Comparison of ENCODE assay signal across 20 cellular contexts in genomic region chr2:232481322-232482140, GRCh38. TPM values are rescaled to one million over a fixed set of nuclear protein-coding genes. Genes with fewer than 3 reads are reported as not detected.
A peak's percentile ranks its signal among the peaks of the same experiment; 100 is the strongest.
DNase-seq lines count a peak whose midpoint lies in the region; ATAC-seq and TF ChIP-seq lines count a peak whose summit lies in the region.
"Had no signal": no experiment of that assay in that cellular context is flagged by ENCODE, and none has a peak within 500 bp of the region (broad histone marks: within the 10 kb centered on the region; RNA-seq: fewer than 3 reads in every experiment).

No MANE protein-coding gene starts in this region.

- peak; percentile 5 for DNase-seq in activated CD8-positive, alpha-beta memory T cell treated with anti-CD3 and anti-CD28 coated beads, Interleukin-2, amount 50 U/mL, for 4 hours
- no peak for DNase-seq in activated CD8-positive, alpha-beta memory T cell treated with anti-CD3 and anti-CD28 coated beads for 24 hours
- DNase-seq in left ventricle myocardium inferior (peak; percentile 6), Right ventricle myocardium inferior (ENCODE audit: missing footprints) (no peak), mucosa of descending colon (peak in 2 of 3 donors; percentile 9 to 37), hepatocyte (ENCODE audit: low spot score) (no peak), activated gamma-delta T cell (lab: John Stamatoyannopoulos, UW) (no peak), NCI-H2171 (lab: John Stamatoyannopoulos, UW) (no peak)
- DNase-seq: DMS79, IMR-90, Karpas-422, MG63, NCI-H1105 treated with DMSO at 0.1 percent for 48 hours, NCI-H187, NCI-H69 had no signal

- H3K4me1 ChIP-seq in left ventricle myocardium inferior (peaks cover 10% of the 10 kb centered on the region), mucosa of descending colon (ENCODE audit: low read depth) (no peaks in the 10 kb centered on the region), hepatocyte (ENCODE audit: insufficient read depth) (no peaks in the 10 kb centered on the region)
- H3K4me1 ChIP-seq: HAP-1 had no signal

- no peak overlapping the region for H2AFZ ChIP-seq in hepatocyte

- H3K4me2 ChIP-seq in hepatocyte: no peak overlapping the region
- H3K4me2 ChIP-seq: BLaER1 had no signal

- 92% methylated on average over 29 of the region's 29 CpGs for WGBS in hepatocyte (ENCODE audit: low lambda C conversion rate, missing lambda C conversion rate)

- H4K20me1 ChIP-seq in hepatocyte (ENCODE audit: insufficient read depth, poor library complexity, severe bottlenecking): no peaks in the 10 kb centered on the region

- peaks cover 96% of the 10 kb centered on the region for H3K27me3 ChIP-seq in left ventricle myocardium inferior (ENCODE audit: low read depth)
- peaks cover 34% of the 10 kb centered on the region for H3K27me3 ChIP-seq in hepatocyte

- TF ChIP-seq CTCF in left ventricle myocardium inferior (IDR thresholded peaks at IDR 0.05; ENCODE audit: borderline replicate concordance): no peak
- TF ChIP-seq CTCF in mucosa of descending colon (IDR thresholded peaks at IDR 0.05): no peak
- TF ChIP-seq CTCF in hepatocyte (IDR thresholded peaks at IDR 0.05; ENCODE audit: poor library complexity): no peak

- H3K36me3 ChIP-seq in left ventricle myocardium inferior: no peaks in the 10 kb centered on the region
- H3K36me3 ChIP-seq in mucosa of descending colon (ENCODE audit: low read depth): no peaks in the 10 kb centered on the region
- H3K36me3 ChIP-seq in hepatocyte (replicated peaks; ENCODE audit: insufficient read depth, low read depth): no peaks in the 10 kb centered on the region
- H3K36me3 ChIP-seq: BLaER1, HAP-1, MG63 had no signal

- ATAC-seq in Right ventricle myocardium inferior (no peak), mucosa of descending colon (no peak)

- no peaks in the 10 kb centered on the region for H3K79me2 ChIP-seq in hepatocyte

- H3K9me3 ChIP-seq in left ventricle myocardium inferior (replicated peaks): no peaks in the 10 kb centered on the region
- no peaks in the 10 kb centered on the region for H3K9me3 ChIP-seq in mucosa of descending colon
- H3K9me3 ChIP-seq in hepatocyte (ENCODE audit: low read depth): no peaks in the 10 kb centered on the region
- H3K9me3 ChIP-seq: HAP-1, MG63 had no signal

- H3K4me3 ChIP-seq in left ventricle myocardium inferior (no peak overlapping the region), mucosa of descending colon (no peak overlapping the region), hepatocyte (no peak overlapping the region)
- H3K4me3 ChIP-seq: BLaER1, HAP-1, MG63 had no signal

- H3K27ac ChIP-seq in left ventricle myocardium inferior (replicated peaks): no peak overlapping the region
- no peak overlapping the region for H3K27ac ChIP-seq in hepatocyte
- H3K27ac ChIP-seq: BLaER1 had no signal

- intact Hi-C loops in left ventricle myocardium inferior (cut with micrococcal nuclease): no loop called here
- intact Hi-C loops in Right ventricle myocardium inferior (cut with DNase I): no loop called here
- intact Hi-C loops in mucosa of descending colon (cut with DNase I, micrococcal nuclease): no loop called here

- H3K9me2 ChIP-seq in hepatocyte (replicated peaks; ENCODE audit: insufficient read depth): no peaks in the 10 kb centered on the region

RNA-seq across cellular contexts. Expression of gene ECEL1, which starts 6.1 kb away (rescaled TPM):
- total RNA-seq in left ventricle myocardium inferior (not detected), Right ventricle myocardium inferior (not detected), mucosa of descending colon (under 1 TPM in 2 of 3 donors, not detected in 1; 0.16 to 0.24 TPM), hepatocyte (1.0 and 1.1 TPM in 2 replicates)
- polyA plus RNA-seq in hepatocyte: 1.2 and 1.4 TPM in 2 replicates
- total RNA-seq: A172; CD8-positive, alpha-beta memory T cell; IMR-90; OCI-LY7 had no signal
- polyA plus RNA-seq: CD8-positive, alpha-beta memory T cell; IMR-90 had no signal

RNA-seq across cellular contexts. Expression of gene ALPI, which starts 25.6 kb away (rescaled TPM):
- total RNA-seq in left ventricle myocardium inferior (not detected), Right ventricle myocardium inferior (not detected), mucosa of descending colon (10 to 100 TPM in 2 of 3 donors, 1 to 10 TPM in 1; 8.5 to 24.6 (median 24.4) TPM), hepatocyte (3.9 and 4.1 TPM in 2 replicates)
- 2.7 and 3.5 TPM in 2 replicates for polyA plus RNA-seq in hepatocyte
- total RNA-seq: A172; CD8-positive, alpha-beta memory T cell; IMR-90; OCI-LY7 had no signal
- polyA plus RNA-seq: CD8-positive, alpha-beta memory T cell; IMR-90 had no signal

RNA-seq across cellular contexts. Expression of gene PRSS56, which starts 38.7 kb away (rescaled TPM):
- total RNA-seq in left ventricle myocardium inferior (not detected), Right ventricle myocardium inferior (0.11 TPM), mucosa of descending colon (not detected), hepatocyte (not detected in 2 replicates)
- not detected in 2 replicates for polyA plus RNA-seq in hepatocyte
- total RNA-seq: A172; CD8-positive, alpha-beta memory T cell; IMR-90; OCI-LY7 had no signal
- polyA plus RNA-seq: CD8-positive, alpha-beta memory T cell; IMR-90 had no signal

RNA-seq across cellular contexts. Expression of gene CHRND, which starts 44.4 kb away (rescaled TPM):
- total RNA-seq in left ventricle myocardium inferior (not detected), Right ventricle myocardium inferior (not detected), mucosa of descending colon (not detected), hepatocyte (not detected in 2 replicates)
- polyA plus RNA-seq in hepatocyte: not detected in 2 replicates
- total RNA-seq: A172; CD8-positive, alpha-beta memory T cell; IMR-90; OCI-LY7 had no signal
- polyA plus RNA-seq: CD8-positive, alpha-beta memory T cell; IMR-90 had no signal

RNA-seq across cellular contexts. Expression of gene CHRNG, which starts 58.0 kb away (rescaled TPM):
- total RNA-seq in left ventricle myocardium inferior (not detected), Right ventricle myocardium inferior (not detected), mucosa of descending colon (not detected), hepatocyte (not detected in 2 replicates)
- polyA plus RNA-seq in hepatocyte: not detected in 2 replicates
- total RNA-seq: A172; CD8-positive, alpha-beta memory T cell; IMR-90; OCI-LY7 had no signal
- polyA plus RNA-seq: CD8-positive, alpha-beta memory T cell; IMR-90 had no signal

Comparison
In these comparisons a context has a peak if more than half of its experiments do, and no peak if none do; other contexts are left out.
1. DNase-seq: peak in activated CD8-positive, alpha-beta memory T cell treated with anti-CD3 and anti-CD28 coated beads, Interleukin-2, amount 50 U/mL, for 4 hours (single experiment), left ventricle myocardium inferior (single experiment) and mucosa of descending colon (2 of 3); none in activated CD8-positive, alpha-beta memory T cell treated with anti-CD3 and anti-CD28 coated beads for 24 hours (single experiment), Right ventricle myocardium inferior (single experiment), hepatocyte (single experiment), activated gamma-delta T cell (single experiment) and NCI-H2171 (single experiment).